ENCODE assay signal across 16 cellular contexts in genomic region chr6:162108041-162108440, GRCh38.
DNase-seq lines count a peak whose midpoint lies in the region; ATAC-seq and TF ChIP-seq lines count a peak whose summit lies in the region.
"Had no signal": no experiment of that assay in that cellular context is flagged by ENCODE, and none has a peak within 500 bp of the region (broad histone marks: within the 10 kb centered on the region; RNA-seq: fewer than 3 reads in every experiment).

No MANE protein-coding gene starts in this region.

- H2BK15ac ChIP-seq in mesenchymal stem cell (ENCODE audit: low read depth, poor library complexity, severe bottlenecking): no peak overlapping the region

- DNase-seq in GM23338 (ENCODE audit: low spot score): peak; percentile 44
- peak; percentile 12 for DNase-seq in SK-MEL-5 (ENCODE audit: low read depth, low spot score)
- DNase-seq in iPS-NIHi11 (ENCODE audit: low spot score): peak; percentile 7
- DNase-seq in pons (ENCODE audit: low spot score): peak; percentile 82
- DNase-seq in activated CD4-positive, alpha-beta T cell treated with anti-CD3 and anti-CD28 coated beads for 4 hours: no peak
- DNase-seq in mesenchymal stem cell: no peak
- no peak for DNase-seq in activated naive CD4-positive, alpha-beta T cell treated with anti-CD3 and anti-CD28 coated beads, Interleukin-2, amount 50 U/mL, for 16 hours
- DNase-seq: 8988T; AML-193; Caco-2; CD8-positive, alpha-beta memory T cell; DND-41; GF-D8 had no signal

- H3K18ac ChIP-seq in mesenchymal stem cell (ENCODE audit: low read depth in 1 of 2, low read length in 2 of 2): no peak overlapping the region

- H2AK5ac ChIP-seq in mesenchymal stem cell (ENCODE audit: low read length, severe bottlenecking): no peak overlapping the region

- no peak overlapping the region for H3K4me3 ChIP-seq in GM23338
- no peak overlapping the region for H3K4me3 ChIP-seq in mesenchymal stem cell (ENCODE audit: insufficient read depth in 1 of 2, low read depth in 1 of 2, low read length in 2 of 2)
- H3K4me3 ChIP-seq: BLaER1 had no signal

- H2BK120ac ChIP-seq in mesenchymal stem cell (ENCODE audit: low read depth, low read length): no peak overlapping the region

- H3K14ac ChIP-seq in mesenchymal stem cell (ENCODE audit: low read length in 2 of 2): no peak overlapping the region

- no peak overlapping the region for H2AFZ ChIP-seq in GM23338
- no peak overlapping the region for H2AFZ ChIP-seq in mesenchymal stem cell (ENCODE audit: low read depth, low read length)

- peaks cover 11% of the 10 kb centered on the region; the same call in 2 of the 3 replicates for H3K4me1 Mint-ChIP-seq in GM23338
- H3K4me1 Mint-ChIP-seq: CD8-positive, alpha-beta memory T cell had no signal

- WGBS in mesenchymal stem cell: 77% methylated on average over 3 of the region's 3 CpGs

- H3K27me3 Mint-ChIP-seq in GM23338 (ENCODE audit: insufficient read depth, low read depth, poor library complexity): no peaks in the 10 kb centered on the region
- H3K27me3 Mint-ChIP-seq: CD8-positive, alpha-beta memory T cell had no signal

- TF ChIP-seq CTCF in GM23338 (conservative IDR thresholded peaks at IDR 0.05; ENCODE audit: low read depth in 2 of 2): no peak

- no peak overlapping the region for H2BK12ac ChIP-seq in mesenchymal stem cell (ENCODE audit: low read length in 2 of 2)

- H2BK5ac ChIP-seq in mesenchymal stem cell (ENCODE audit: low read depth, low read length, poor library complexity, severe bottlenecking): no peak overlapping the region

- H4K8ac ChIP-seq in mesenchymal stem cell (ENCODE audit: low read length): no peak overlapping the region

- H3K9me3 ChIP-seq in mesenchymal stem cell (ENCODE audit: control insufficient read depth, low read length): peaks cover 1% of the 10 kb centered on the region
- H3K9me3 ChIP-seq: Caco-2 had no signal

- H3K27me3 ChIP-seq in GM23338 (ENCODE audit: insufficient read depth) (no peaks in the 10 kb centered on the region), mesenchymal stem cell (ENCODE audit: control insufficient read depth in 1 of 2, insufficient read depth in 1 of 2, low read length in 2 of 2) (no peaks in the 10 kb centered on the region)
- H3K27me3 ChIP-seq: BLaER1 had no signal

- H3K9me3 Mint-ChIP-seq in GM23338: no peaks in the 10 kb centered on the region

- H3K9me2 ChIP-seq in GM23338 (ENCODE audit: insufficient read depth): no peaks in the 10 kb centered on the region

- no peak overlapping the region for H3K4me2 ChIP-seq in GM23338
- no peak overlapping the region for H3K4me2 ChIP-seq in mesenchymal stem cell (ENCODE audit: low read length, poor library complexity, severe bottlenecking)
- H3K4me2 ChIP-seq: BLaER1 had no signal

- H3K27ac ChIP-seq in GM23338 (ENCODE audit: low read depth) (no peak overlapping the region), mesenchymal stem cell (ENCODE audit: low read length, poor library complexity, severe bottlenecking) (no peak overlapping the region)
- H3K27ac ChIP-seq: BLaER1, HL-60 had no signal

- no peak overlapping the region for H4K91ac ChIP-seq in mesenchymal stem cell (ENCODE audit: low read length)

- H3K79me1 ChIP-seq in mesenchymal stem cell (replicated peaks; ENCODE audit: low read length, poor library complexity, severe bottlenecking): no peaks in the 10 kb centered on the region

- H3K36me3 ChIP-seq in GM23338 (ENCODE audit: insufficient read depth): no peaks in the 10 kb centered on the region
- H3K36me3 ChIP-seq in mesenchymal stem cell (ENCODE audit: control insufficient read depth in 1 of 2, insufficient read depth in 2 of 2, low read depth in 1 of 2, low read length in 2 of 2): no peaks in the 10 kb centered on the region
- H3K36me3 ChIP-seq: BLaER1 had no signal

- H3K4ac ChIP-seq in mesenchymal stem cell (ENCODE audit: low read depth in 1 of 2, low read length in 2 of 2): no peak overlapping the region

- H4K20me1 ChIP-seq in GM23338 (replicated peaks; ENCODE audit: insufficient read depth): no peaks in the 10 kb centered on the region
- H4K20me1 ChIP-seq: BLaER1 had no signal

- H3K79me2 ChIP-seq in GM23338 (replicated peaks; ENCODE audit: insufficient read depth): no peaks in the 10 kb centered on the region

- H3K23ac ChIP-seq in mesenchymal stem cell (ENCODE audit: low read length in 2 of 2): no peak overlapping the region

- no peak overlapping the region for H3K4me3 Mint-ChIP-seq in GM23338
- H3K4me3 Mint-ChIP-seq: CD8-positive, alpha-beta memory T cell had no signal

- H3K36me3 Mint-ChIP-seq in GM23338 (ENCODE audit: low read depth): no peaks in the 10 kb centered on the region
- H3K36me3 Mint-ChIP-seq: CD8-positive, alpha-beta memory T cell had no signal

- ATAC-seq in GM23338: peak; percentile 70
- ATAC-seq: HCT116 had no signal

- no peak overlapping the region for H3K9ac ChIP-seq in mesenchymal stem cell (ENCODE audit: low read length)
- H3K9ac ChIP-seq: BLaER1 had no signal

- H3K27ac Mint-ChIP-seq in GM23338: no peak overlapping the region
- H3K27ac Mint-ChIP-seq: CD8-positive, alpha-beta memory T cell had no signal

- in situ Hi-C loops in SK-MEL-5 (cut with HindIII; ENCODE audit: low pct_unique_long_range_greater_than_20kb, low sequenced_read_pairs): no loop called here

- H3K4me1 ChIP-seq in GM23338 (ENCODE audit: insufficient read depth) (peaks cover 8% of the 10 kb centered on the region; the same call in 1 of the 2 replicates), mesenchymal stem cell (ENCODE audit: control insufficient read depth, insufficient read depth, low read depth, low read length) (peaks cover 5% of the 10 kb centered on the region)
- H3K4me1 ChIP-seq: BLaER1, Caco-2 had no signal

- H3F3A ChIP-seq in GM23338 (replicated peaks; ENCODE audit: low read depth): no peaks in the 10 kb centered on the region

TF ChIP-seq in GM23338, 12 proteins besides CTCF, POLR2A, EP300 and RAD21 (continues in another document):
- TF ChIP-seq ZNF331 (CRISPR knock-in tag; IDR thresholded peaks at IDR 0.05; ENCODE audit: low read depth): no peak
- no peak for TF ChIP-seq ZNF114 (CRISPR knock-in tag; IDR thresholded peaks at IDR 0.05)
- no peak for TF ChIP-seq EZH2phosphoT487 (IDR thresholded peaks at IDR 0.05; ENCODE audit: unreplicated experiment)
- TF ChIP-seq EZH2 (IDR thresholded peaks at IDR 0.05; ENCODE audit: low read depth, unreplicated experiment): no peak
- no peak for TF ChIP-seq CREB1 (CRISPR knock-in tag; IDR thresholded peaks at IDR 0.05; ENCODE audit: low read depth)
- no peak; the same call in 1 of the 2 replicates for TF ChIP-seq ZNF462 (CRISPR knock-in tag; IDR thresholded peaks at IDR 0.05)
- TF ChIP-seq NANOG (IDR thresholded peaks at IDR 0.05; ENCODE audit: borderline replicate concordance): no peak

Comparison
In these comparisons a context has a peak if more than half of its experiments do, and no peak if none do; other contexts are left out.
1. DNase-seq: peak in GM23338 (single experiment), SK-MEL-5 (single experiment), iPS-NIHi11 (single experiment) and pons (single experiment); none in activated CD4-positive, alpha-beta T cell treated with anti-CD3 and anti-CD28 coated beads for 4 hours (0 of 2), mesenchymal stem cell (single experiment) and activated naive CD4-positive, alpha-beta T cell treated with anti-CD3 and anti-CD28 coated beads, Interleukin-2, amount 50 U/mL, for 16 hours (single experiment).